Comparison of ENCODE assay signal across 10 cellular contexts in the genomic region with DNA sequence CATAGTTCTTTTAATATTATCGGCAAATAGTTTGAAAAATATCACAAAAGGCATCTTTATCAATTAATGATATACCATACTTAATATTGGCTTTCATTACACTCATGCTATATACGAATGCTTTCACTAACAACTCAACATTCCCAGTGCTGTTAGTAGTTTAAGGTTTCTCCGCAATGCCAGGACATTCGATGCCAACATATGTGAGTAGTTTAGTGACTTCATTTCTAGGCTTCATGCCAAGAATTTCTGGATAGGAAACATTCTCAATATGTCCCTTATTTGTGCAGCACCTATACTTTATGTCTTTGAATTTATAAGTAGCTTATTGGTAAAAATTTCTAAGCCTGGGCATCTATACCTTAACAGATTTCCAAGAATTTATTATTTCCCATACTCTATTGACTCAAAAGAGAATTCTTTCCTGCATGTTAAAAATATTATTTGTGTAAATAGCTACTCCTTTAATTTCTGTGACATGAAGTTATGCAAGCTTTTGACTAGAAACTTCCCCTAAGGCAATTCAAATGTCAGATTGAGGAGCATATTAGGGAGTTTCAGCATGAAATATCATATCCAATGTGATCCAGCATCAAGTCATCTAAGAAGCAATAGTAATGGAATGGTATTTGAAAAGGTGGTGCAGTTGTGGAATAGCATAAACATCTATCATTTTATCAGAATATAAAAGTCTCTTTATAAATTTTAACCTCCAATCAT.
DNase-seq lines count a peak whose midpoint lies in the region; ATAC-seq and TF ChIP-seq lines count a peak whose summit lies in the region.
"Had no signal": no experiment of that assay in that cellular context is flagged by ENCODE, and none has a peak within 500 bp of the region (broad histone marks: within the 10 kb centered on the region; RNA-seq: fewer than 3 reads in every experiment).

No MANE protein-coding gene starts in this region.

- TF ChIP-seq CTCF in GM10248 (IDR thresholded peaks at IDR 0.05; ENCODE audit: control extremely low read depth, extremely low read depth, low read depth, missing control alignments): no peak

- no peak for TF ChIP-seq POLR2A in GM18505 (IDR thresholded peaks at IDR 0.05; ENCODE audit: borderline replicate concordance, extremely low read depth, insufficient read depth, insufficient read length)

- DNase-seq in H4 (ENCODE audit: low spot score) (peak; percentile 48), NCI-H460 (ENCODE audit: extremely low read depth, low read depth) (peak; percentile 27), dedifferentiated amniotic fluid mesenchymal stem cell (ENCODE audit: extremely low spot score) (peak; percentile 94), renal cortical epithelial cell (ENCODE audit: low read depth) (peak; percentile 65), NCI-H1694 treated with DMSO at 0.1 percent for 48 hours (lab: John Stamatoyannopoulos, UW) (no peak), GM10248 (ENCODE audit: extremely low spot score) (no peak), T-helper 2 cell (no peak)
- DNase-seq: activated CD4-positive, alpha-beta T cell treated with anti-CD3 and anti-CD28 coated beads, Interleukin-2, amount 50 U/mL, for 48 hours; right cardiac atrium had no signal

- POLR2A ChIA-PET in GM10248 (lab: Yijun Ruan, JAX): no interaction called here

- CTCF ChIA-PET in GM10248 (lab: Yijun Ruan, JAX): interaction anchor here (1.3 kb wide), 1 partner anchor 11 kb away, joined by 3 read pairs; no protein-coding TSS in a partner anchor

- ATAC-seq in GM18505 (IDR thresholded peaks at IDR 0.05; ENCODE audit: unreplicated experiment): no peak
- ATAC-seq: right cardiac atrium had no signal

Comparison
In these comparisons a context has a peak if more than half of its experiments do, and no peak if none do; other contexts are left out.
1. DNase-seq: peak in H4 (single experiment), NCI-H460 (single experiment), dedifferentiated amniotic fluid mesenchymal stem cell (single experiment) and renal cortical epithelial cell (single experiment); none in NCI-H1694 treated with DMSO at 0.1 percent for 48 hours (single experiment), GM10248 (single experiment) and T-helper 2 cell (0 of 5).